In genomic region chr4:55124337-55125076, GRCh38 we compare ENCODE assay signal across 11 cellular contexts. TPM values are rescaled to one million over a fixed set of nuclear protein-coding genes. Genes with fewer than 3 reads are reported as not detected.
DNase-seq lines count a peak whose midpoint lies in the region; ATAC-seq and TF ChIP-seq lines count a peak whose summit lies in the region.
"Had no signal": no experiment of that assay in that cellular context is flagged by ENCODE, and none has a peak within 500 bp of the region (broad histone marks: within the 10 kb centered on the region; RNA-seq: fewer than 3 reads in every experiment).

No MANE protein-coding gene starts in this region.

- peaks cover 0 to 43% (median 19%) of the 10 kb centered on the region in 45 donors for H3K27me3 ChIP-seq in dorsolateral prefrontal cortex
- H3K27me3 ChIP-seq in iPS-20b (ENCODE audit: insufficient read depth, low read length) = peaks cover 50% of the 10 kb centered on the region
- peaks cover 0 to 25% (median 6%) of the 10 kb centered on the region in 3 donors for H3K27me3 ChIP-seq in psoas muscle (ENCODE audit: insufficient read depth in 3 of 3, low read length in 2 of 3)

- no peak for TF ChIP-seq CTCF in dorsolateral prefrontal cortex (IDR thresholded peaks at IDR 0.05 in 54 of 56, conservative IDR thresholded peaks at IDR 0.05 in 2 of 56; ENCODE audit: low read depth in 1 of 56, partially characterized antibody in 56 of 56)
- TF ChIP-seq CTCF in psoas muscle (IDR thresholded peaks at IDR 0.05) = no peak

- WGBS in psoas muscle, 3 donors = 13 to 17% (median 16%) methylated on average over 34 of the region's 34 CpGs

- H3K36me3 ChIP-seq in iPS-20b (ENCODE audit: insufficient read depth, low read depth, low read length) (no peaks in the 10 kb centered on the region; the same call in 1 of the 2 replicates), psoas muscle (ENCODE audit: insufficient read depth in 1 of 2, low read depth in 1 of 2) (no peaks in the 10 kb centered on the region)
- H3K36me3 ChIP-seq: SJSA1 had no signal

- intact Hi-C loops in dorsolateral prefrontal cortex (cut with DNase I) (no loop called here), psoas muscle (cut with DNase I) (no loop called here)

- H3K27ac ChIP-seq in dorsolateral prefrontal cortex = peak overlapping the region in 5 of 59 donors; percentile 16 to 49 (median 28)
- H3K27ac ChIP-seq in iPS-20b (ENCODE audit: low read length) = no peak overlapping the region
- H3K27ac ChIP-seq in psoas muscle = peak overlapping the region; percentile 30
- H3K27ac ChIP-seq: SJSA1 had no signal

- H3K4me1 ChIP-seq in iPS-20b (ENCODE audit: insufficient read depth, low read length) = peaks cover 21% of the 10 kb centered on the region; the same call in 1 of the 2 replicates
- H3K4me1 ChIP-seq in psoas muscle = no peaks in the 10 kb centered on the region
- H3K4me1 ChIP-seq: SJSA1 had no signal

- peak overlapping the region; percentile 58; the same call in 1 of the 2 replicates for H3K9ac ChIP-seq in iPS-20b (ENCODE audit: low read depth, low read length)

- peak; percentile 18 for DNase-seq in GM03348 (ENCODE audit: low spot score)
- DNase-seq in dorsolateral prefrontal cortex = no peak
- peak in 1 of 2 donors; percentile 42 for DNase-seq in psoas muscle
- no peak for DNase-seq in inferior parietal cortex (ENCODE audit: extremely low spot score)
- no peak for DNase-seq in GM19240 (ENCODE audit: insufficient read length, low spot score)
- DNase-seq: central memory CD4-positive, alpha-beta T cell; NCI-H1694 treated with DMSO at 0.1 percent for 48 hours had no signal

- H3K9me3 ChIP-seq in iPS-20b (ENCODE audit: insufficient read depth, low read depth, low read length) = no peaks in the 10 kb centered on the region
- H3K9me3 ChIP-seq in psoas muscle = no peaks in the 10 kb centered on the region
- H3K9me3 ChIP-seq: SJSA1 had no signal

- H3K4me3 ChIP-seq in dorsolateral prefrontal cortex (peak overlapping the region; percentile 39 to 77 (median 63)), iPS-20b (ENCODE audit: low read length) (peak overlapping the region; percentile 87), psoas muscle (peak overlapping the region; percentile 65)
- H3K4me3 ChIP-seq: SJSA1 had no signal

- ATAC-seq in psoas muscle = no peak
- no peak for ATAC-seq in HG02571 (IDR thresholded peaks at IDR 0.05; ENCODE audit: unreplicated experiment)
- no peak for ATAC-seq in HG02623 (IDR thresholded peaks at IDR 0.05; ENCODE audit: unreplicated experiment)

RNA-seq across cellular contexts. Expression of gene KDR, which starts 0.9 kb away (rescaled TPM):
- total RNA-seq in dorsolateral prefrontal cortex (10 to 100 TPM in 17 of 120 experiments, 1 to 10 TPM in 103; 2.4 to 35.4 (median 5.2) TPM), psoas muscle (10 to 100 TPM in 2 of 4 donors, 1 to 10 TPM in 2; 6.1 to 19.4 (median 10.2) TPM)
- 1 to 10 TPM; 3.6 to 4.9 (median 4.5) TPM for polyA plus RNA-seq in psoas muscle
